8 cellular contexts compared by ENCODE assay signal in the genomic region with DNA sequence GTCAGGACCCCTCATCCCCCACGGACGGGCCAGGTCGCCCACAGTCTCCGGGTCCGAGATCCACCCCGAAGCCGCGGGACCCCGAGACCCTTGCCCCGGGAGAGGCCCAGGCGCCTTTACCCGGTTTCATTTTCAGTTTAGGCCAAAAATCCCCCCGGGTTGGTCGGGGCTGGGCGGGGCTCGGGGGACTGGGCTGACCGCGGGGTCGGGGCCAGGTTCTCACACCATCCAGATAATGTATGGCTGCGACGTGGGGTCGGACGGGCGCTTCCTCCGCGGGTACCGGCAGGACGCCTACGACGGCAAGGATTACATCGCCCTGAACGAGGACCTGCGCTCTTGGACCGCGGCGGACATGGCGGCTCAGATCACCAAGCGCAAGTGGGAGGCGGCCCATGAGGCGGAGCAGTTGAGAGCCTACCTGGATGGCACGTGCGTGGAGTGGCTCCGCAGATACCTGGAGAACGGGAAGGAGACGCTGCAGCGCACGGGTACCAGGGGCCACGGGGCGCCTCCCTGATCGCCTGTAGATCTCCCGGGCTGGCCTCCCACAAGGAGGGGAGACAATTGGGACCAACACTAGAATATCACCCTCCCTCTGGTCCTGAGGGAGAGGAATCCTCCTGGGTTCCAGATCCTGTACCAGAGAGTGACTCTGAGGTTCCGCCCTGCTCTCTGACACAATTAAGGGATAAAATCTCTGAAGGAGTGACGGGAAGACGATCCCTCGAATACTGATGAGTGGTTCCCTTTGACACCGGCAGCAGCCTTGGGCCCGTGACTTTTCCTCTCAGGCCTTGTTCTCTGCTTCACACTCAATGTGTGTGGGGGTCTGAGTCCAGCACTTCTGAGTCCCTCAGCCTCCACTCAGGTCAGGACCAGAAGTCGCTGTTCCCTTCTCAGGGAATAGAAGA. TPM values are rescaled to one million over a fixed set of nuclear protein-coding genes. Genes with fewer than 3 reads are reported as not detected.
DNase-seq lines count a peak whose midpoint lies in the region; ATAC-seq, FAIRE-seq and TF ChIP-seq lines count a peak whose summit lies in the region.

No MANE protein-coding gene starts in this region.

- H3K9me3 ChIP-seq in SK-N-SH, result no peaks in the 10 kb centered on the region
- H3K9me3 ChIP-seq in endothelial cell of umbilical vein (replicated peaks; ENCODE audit: control insufficient read depth, insufficient read depth, low read length), result no peaks in the 10 kb centered on the region

- H3K4me2 ChIP-seq in SK-N-SH, result peak overlapping the region; percentile 80; the same call in 1 of the 2 replicates
- peak overlapping the region; percentile 41 for H3K4me2 ChIP-seq in endothelial cell of umbilical vein (ENCODE audit: insufficient read depth, low read length)

- no peaks in the 10 kb centered on the region for H3K27me3 Mint-ChIP-seq in neural crest cell (ENCODE audit: low read depth)

- H3K4me1 Mint-ChIP-seq in neural crest cell, result peaks cover 16% of the 10 kb centered on the region

- no peaks in the 10 kb centered on the region for H3K9me2 ChIP-seq in SK-N-SH

- dilution Hi-C loops in endothelial cell of umbilical vein (cut with MboI; ENCODE audit: extremely low pct_ligation_motif_present, low sequenced_read_pairs), result no loop called here

- no peak for TF ChIP-seq POLR2A in endothelial cell of umbilical vein (IDR thresholded peaks at IDR 0.05; ENCODE audit: low read depth, low read length)

- CTCF ChIA-PET in SK-N-SH (lab: Yijun Ruan, JAX), result no interaction called here
- CTCF ChIA-PET in endothelial cell of umbilical vein (lab: Charles Lee), result no interaction called here

- peak overlapping the region; percentile 62 for H3K27ac Mint-ChIP-seq in neural crest cell (ENCODE audit: unreplicated experiment)

- H3K9me3 Mint-ChIP-seq in neural crest cell, result no peaks in the 10 kb centered on the region

- BruUV-seq in endothelial cell of umbilical vein (replicated peaks; lab: Mats Ljungman, UMichigan), result no TSS peak

- H3K36me3 Mint-ChIP-seq in neural crest cell (ENCODE audit: low read depth), result peaks cover 19% of the 10 kb centered on the region

- H2AFZ ChIP-seq in SK-N-SH (ENCODE audit: low read depth) (no peak overlapping the region), endothelial cell of umbilical vein (ENCODE audit: low read depth, low read length) (no peak overlapping the region)

- no peaks in the 10 kb centered on the region for H3K9me1 ChIP-seq in endothelial cell of umbilical vein (replicated peaks; ENCODE audit: control insufficient read depth, extremely low read depth, insufficient read depth, low read length)

- H3F3A ChIP-seq in SK-N-SH (replicated peaks; ENCODE audit: insufficient read depth), result no peaks in the 10 kb centered on the region

- FAIRE-seq in endothelial cell of umbilical vein (lab: Jason Lieb, UNC), result no peak

- H3K27ac ChIP-seq in SK-N-SH (ENCODE audit: low read depth in 2 of 2, low read length in 1 of 2), result no peak overlapping the region; a peak in 1 of 4 replicates
- peak overlapping the region; percentile 59 for H3K27ac ChIP-seq in endothelial cell of umbilical vein (ENCODE audit: insufficient read depth, low read depth, low read length)

- H4K20me1 ChIP-seq in SK-N-SH (ENCODE audit: insufficient read depth) (no peaks in the 10 kb centered on the region), endothelial cell of umbilical vein (replicated peaks; ENCODE audit: control insufficient read depth, extremely low read depth, insufficient read depth, low read length) (no peaks in the 10 kb centered on the region)

- 39% methylated on average over 25 of the region's 58 CpGs for WGBS in SK-N-SH (ENCODE audit: low lambda C conversion rate)

- no peak for TF ChIP-seq EP300 in SK-N-SH (IDR thresholded peaks at IDR 0.05; ENCODE audit: borderline replicate concordance in 1 of 2, low read depth in 1 of 2, low read length in 1 of 2)

- TF ChIP-seq CTCF in SK-N-SH (IDR thresholded peaks at IDR 0.05) (no peak), endothelial cell of umbilical vein (IDR thresholded peaks at IDR 0.05; ENCODE audit: extremely low read depth in 1 of 2, insufficient read depth in 1 of 2, low read depth in 1 of 2, low read length in 2 of 2) (no peak), neural crest cell (conservative IDR thresholded peaks at IDR 0.05) (no peak)

- peak overlapping the region; percentile 95 for H3K4me3 Mint-ChIP-seq in neural crest cell

- DNase-seq in activated gamma-delta T cell (lab: John Stamatoyannopoulos, UW) (peak; percentile 33), activated gamma-delta T cell treated with Interleukin-2 at 50 U/mL for 16 hours (no peak), SK-N-SH (peak; percentile 50), endothelial cell of umbilical vein (ENCODE audit: low read depth, low spot score) (peak; percentile 36), neural crest cell (ENCODE audit: low read depth, low spot score) (no peak), NCI-H2081 (lab: John Stamatoyannopoulos, UW) (no peak), HK-2 (ENCODE audit: unreplicated experiment) (no peak)

- ATAC-seq in GM21515 (IDR thresholded peaks at IDR 0.05; ENCODE audit: unreplicated experiment), result no peak

- H3K27me3 ChIP-seq in SK-N-SH (ENCODE audit: insufficient read depth) (no peaks in the 10 kb centered on the region), endothelial cell of umbilical vein (ENCODE audit: control insufficient read depth in 2 of 2, insufficient read depth in 2 of 2, low read length in 2 of 2) (no peaks in the 10 kb centered on the region)

- H3K9ac ChIP-seq in SK-N-SH, result peak overlapping the region; percentile 68; the same call in 1 of the 2 replicates
- H3K9ac ChIP-seq in endothelial cell of umbilical vein (replicated peaks; ENCODE audit: extremely low read depth, insufficient read depth, low read length), result peak overlapping the region; percentile 44

- intact Hi-C loops in endothelial cell of umbilical vein (cut with micrococcal nuclease), result loop anchor here (2.0 kb wide), 1 partner anchor 33 kb away; no protein-coding TSS in a partner anchor

- H3K36me3 ChIP-seq in SK-N-SH (replicated peaks in 1 of 2; ENCODE audit: control insufficient read depth in 1 of 2, insufficient read depth in 2 of 2, low read length in 1 of 2), result peaks cover 0 to under 1% of the 10 kb centered on the region in 2 experiments
- peaks cover 0 to 11% of the 10 kb centered on the region in 2 experiments for H3K36me3 ChIP-seq in endothelial cell of umbilical vein (ENCODE audit: control insufficient read depth in 2 of 2, extremely low read depth in 1 of 2, insufficient read depth in 2 of 2, low read length in 2 of 2)

- POLR2A ChIA-PET in SK-N-SH (lab: Yijun Ruan, JAX) (no interaction called here), endothelial cell of umbilical vein (lab: Charles Lee) (no interaction called here)

- H3K4me3 ChIP-seq in SK-N-SH (ENCODE audit: low read depth in 2 of 2, low read length in 1 of 2) (peak overlapping the region; percentile 64 to 70), endothelial cell of umbilical vein (replicated peaks in 1 of 3; ENCODE audit: insufficient read depth in 1 of 3, low read depth in 1 of 3, low read length in 3 of 3) (peak overlapping the region; percentile 30 to 62 (median 55))

- no peaks in the 10 kb centered on the region for H3K79me2 ChIP-seq in SK-N-SH (ENCODE audit: insufficient read depth)
- H3K79me2 ChIP-seq in endothelial cell of umbilical vein (ENCODE audit: control insufficient read depth, insufficient read depth, low read length), result peaks cover 9% of the 10 kb centered on the region

- TF ChIP-seq RAD21 in SK-N-SH (IDR thresholded peaks at IDR 0.05; ENCODE audit: low read length), result no peak

- H3K4me1 ChIP-seq in SK-N-SH (ENCODE audit: control insufficient read depth in 1 of 2, insufficient read depth in 2 of 2, low read depth in 1 of 2, low read length in 1 of 2) (peaks cover 0 to 13% of the 10 kb centered on the region in 2 experiments; a peak in 1 of 4 replicates), endothelial cell of umbilical vein (ENCODE audit: control insufficient read depth, extremely low read depth, insufficient read depth, low read length) (no peaks in the 10 kb centered on the region)

TF ChIP-seq in SK-N-SH, 30 proteins besides CTCF, POLR2A, EP300 and RAD21 (continues in another document):
- TF ChIP-seq POLR2AphosphoS5 (IDR thresholded peaks at IDR 0.05; ENCODE audit: low read depth, low read length), result no peak
- TF ChIP-seq RFX5 (IDR thresholded peaks at IDR 0.05; ENCODE audit: low read length), result no peak
- no peak for TF ChIP-seq CHD2 (IDR thresholded peaks at IDR 0.05; ENCODE audit: low read length, partially characterized antibody)
- no peak for TF ChIP-seq RCOR1 (IDR thresholded peaks at IDR 0.05; ENCODE audit: low read length)
- no peak for TF ChIP-seq FOXM1 (IDR thresholded peaks at IDR 0.05; ENCODE audit: low read depth)

TF ChIP-seq in endothelial cell of umbilical vein, 7 proteins besides CTCF, POLR2A, EP300 and RAD21:
- TF ChIP-seq MYC (IDR thresholded peaks at IDR 0.05; ENCODE audit: low read depth, low read length) (no peak), JUN (IDR thresholded peaks at IDR 0.05; ENCODE audit: borderline replicate concordance, insufficient read depth, insufficient read length, low read depth) (no peak), EZH2 (IDR thresholded peaks at IDR 0.05; ENCODE audit: borderline replicate concordance, low read depth, low read length, severe bottlenecking) (no peak), GATA2 (IDR thresholded peaks at IDR 0.05; ENCODE audit: insufficient read depth, insufficient read length, low read depth, low read length) (no peak), FOS (IDR thresholded peaks at IDR 0.05; ENCODE audit: borderline replicate concordance, insufficient read depth, low read length) (no peak), POLR2AphosphoS5 (IDR thresholded peaks at IDR 0.05; ENCODE audit: insufficient read depth, low read depth, low read length) (no peak)
- TF ChIP-seq, protein P1, sequence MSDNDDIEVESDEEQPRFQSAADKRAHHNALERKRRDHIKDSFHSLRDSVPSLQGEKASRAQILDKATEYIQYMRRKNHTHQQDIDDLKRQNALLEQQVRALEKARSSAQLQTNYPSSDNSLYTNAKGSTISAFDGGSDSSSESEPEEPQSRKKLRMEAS (IDR thresholded peaks at IDR 0.05; ENCODE audit: insufficient read depth, insufficient read length), result no peak
TF ChIP-seq in endothelial cell of umbilical vein: peak in this region for 0.

RNA-seq across cellular contexts. Expression of gene HLA-A, which starts 1.0 kb away (rescaled TPM):
- polyA plus RNA-seq in SK-N-SH (2012; rRNA removed) (250 and 312 TPM in 2 replicates), endothelial cell of umbilical vein (822 and 905 TPM in 2 replicates)
- 125 and 181 TPM in 2 replicates for polyA plus RNA-seq in SK-N-SH (2012; cell fraction: cytosol; rRNA removed)
- polyA plus RNA-seq in SK-N-SH (2012; cell fraction: nucleus; rRNA removed), result 255 and 289 TPM in 2 replicates
- total RNA-seq in endothelial cell of umbilical vein (153 and 294 TPM in 2 replicates), neural crest cell (126 and 131 TPM in 2 replicates)
- 512 and 643 TPM in 2 replicates for polyA plus RNA-seq in endothelial cell of umbilical vein (2011; cell fraction: cytosol; rRNA removed)
- polyA plus RNA-seq in endothelial cell of umbilical vein (2011; cell fraction: nucleus; rRNA removed), result 369 and 390 TPM in 2 replicates
- 170 and 221 TPM in 2 replicates for polyA plus RNA-seq in endothelial cell of umbilical vein (2012)
- polyA minus RNA-seq in endothelial cell of umbilical vein, result 325 and 350 TPM in 2 replicates
- 182 TPM for polyA minus RNA-seq in endothelial cell of umbilical vein (2011; cell fraction: cytosol; rRNA and poly(A)+ RNA removed)
- 53.4 and 89.2 TPM in 2 replicates for polyA minus RNA-seq in endothelial cell of umbilical vein (2011; cell fraction: nucleus; rRNA and poly(A)+ RNA removed)

Comparison
In these comparisons a context has a peak if more than half of its experiments do, and no peak if none do; other contexts are left out.
1. DNase-seq: peak in activated gamma-delta T cell (single experiment), SK-N-SH (single experiment) and endothelial cell of umbilical vein (single experiment); none in activated gamma-delta T cell treated with Interleukin-2 at 50 U/mL for 16 hours (single experiment), neural crest cell (single experiment), NCI-H2081 (0 of 2) and HK-2 (single experiment).